Comparison of ENCODE assay signal across 8 cellular contexts in genomic region chrX:54248309-54248708, GRCh38.
DNase-seq lines count a peak whose midpoint lies in the region; ATAC-seq and TF ChIP-seq lines count a peak whose summit lies in the region.

No MANE protein-coding gene starts in this region.

- no peak overlapping the region for H3K4me3 Mint-ChIP-seq in activated CD4-positive, alpha-beta memory T cell treated with anti-CD3 and anti-CD28 coated beads for 36 hours
- H3K4me3 Mint-ChIP-seq in progenitor cell of endocrine pancreas (ENCODE audit: low read depth) = no peak overlapping the region

- H3K4me3 ChIP-seq in retinal pigment epithelial cell (ENCODE audit: low read length) = no peak overlapping the region

- peak; percentile 53 for DNase-seq in NCI-H82 (lab: John Stamatoyannopoulos, UW)
- no peak for DNase-seq in NCI-H82 treated with DMSO at 0.1 percent for 48 hours (lab: John Stamatoyannopoulos, UW; ENCODE audit: unreplicated experiment)
- DNase-seq in NCI-H2196 (lab: John Stamatoyannopoulos, UW; ENCODE audit: unreplicated experiment) = peak; percentile 25
- DNase-seq in dermis blood vessel endothelial cell = peak; percentile 33
- no peak for DNase-seq in retinal pigment epithelial cell (ENCODE audit: low read depth)
- DNase-seq in activated CD4-positive, alpha-beta memory T cell treated with anti-CD3 and anti-CD28 coated beads for 36 hours = no peak
- no peak for DNase-seq in progenitor cell of endocrine pancreas (ENCODE audit: low spot score, unreplicated experiment)

- no peaks in the 10 kb centered on the region for H3K4me1 Mint-ChIP-seq in activated CD4-positive, alpha-beta memory T cell treated with anti-CD3 and anti-CD28 coated beads for 36 hours (ENCODE audit: low read depth)
- peaks cover 4% of the 10 kb centered on the region for H3K4me1 Mint-ChIP-seq in progenitor cell of endocrine pancreas (ENCODE audit: low read depth)

- POLR2A ChIA-PET in activated CD4-positive, alpha-beta memory T cell treated with anti-CD3 and anti-CD28 coated beads for 36 hours (lab: Charles Lee) = no interaction called here

- intact Hi-C loops in activated CD4-positive, alpha-beta memory T cell treated with anti-CD3 and anti-CD28 coated beads for 36 hours (cut with micrococcal nuclease) = no loop called here

- ATAC-seq in GM18511 (IDR thresholded peaks at IDR 0.05; ENCODE audit: unreplicated experiment) = no peak

- CTCF ChIA-PET in activated CD4-positive, alpha-beta memory T cell treated with anti-CD3 and anti-CD28 coated beads for 36 hours (lab: Charles Lee) = interaction anchor here (1.0 kb wide), 1 partner anchor 111 kb away, joined by 3 read pairs; no protein-coding TSS in a partner anchor

- H3K27ac Mint-ChIP-seq in activated CD4-positive, alpha-beta memory T cell treated with anti-CD3 and anti-CD28 coated beads for 36 hours = no peak overlapping the region
- H3K27ac Mint-ChIP-seq in progenitor cell of endocrine pancreas = no peak overlapping the region

- no peaks in the 10 kb centered on the region for H3K9me3 Mint-ChIP-seq in activated CD4-positive, alpha-beta memory T cell treated with anti-CD3 and anti-CD28 coated beads for 36 hours
- H3K9me3 Mint-ChIP-seq in progenitor cell of endocrine pancreas (ENCODE audit: low read depth) = peaks cover 10% of the 10 kb centered on the region

- TF ChIP-seq CTCF in retinal pigment epithelial cell (conservative IDR thresholded peaks at IDR 0.05; ENCODE audit: low read depth, low read length) = peak; percentile 34
- no peak for TF ChIP-seq CTCF in progenitor cell of endocrine pancreas (IDR thresholded peaks at IDR 0.05; ENCODE audit: unreplicated experiment)

- no peaks in the 10 kb centered on the region for H3K36me3 Mint-ChIP-seq in activated CD4-positive, alpha-beta memory T cell treated with anti-CD3 and anti-CD28 coated beads for 36 hours
- peaks cover 3% of the 10 kb centered on the region for H3K36me3 Mint-ChIP-seq in progenitor cell of endocrine pancreas (ENCODE audit: insufficient read depth)

- no peaks in the 10 kb centered on the region for H3K27me3 Mint-ChIP-seq in activated CD4-positive, alpha-beta memory T cell treated with anti-CD3 and anti-CD28 coated beads for 36 hours
- no peaks in the 10 kb centered on the region for H3K27me3 Mint-ChIP-seq in progenitor cell of endocrine pancreas

Comparison
In these comparisons a context has a peak if more than half of its experiments do, and no peak if none do; other contexts are left out.
1. DNase-seq: peak in NCI-H82 (single experiment), NCI-H2196 (single experiment) and dermis blood vessel endothelial cell (single experiment); none in NCI-H82 treated with DMSO at 0.1 percent for 48 hours (single experiment), retinal pigment epithelial cell (single experiment), activated CD4-positive, alpha-beta memory T cell treated with anti-CD3 and anti-CD28 coated beads for 36 hours (single experiment) and progenitor cell of endocrine pancreas (single experiment).